21 cellular contexts compared by ENCODE assay signal in the genomic region with DNA sequence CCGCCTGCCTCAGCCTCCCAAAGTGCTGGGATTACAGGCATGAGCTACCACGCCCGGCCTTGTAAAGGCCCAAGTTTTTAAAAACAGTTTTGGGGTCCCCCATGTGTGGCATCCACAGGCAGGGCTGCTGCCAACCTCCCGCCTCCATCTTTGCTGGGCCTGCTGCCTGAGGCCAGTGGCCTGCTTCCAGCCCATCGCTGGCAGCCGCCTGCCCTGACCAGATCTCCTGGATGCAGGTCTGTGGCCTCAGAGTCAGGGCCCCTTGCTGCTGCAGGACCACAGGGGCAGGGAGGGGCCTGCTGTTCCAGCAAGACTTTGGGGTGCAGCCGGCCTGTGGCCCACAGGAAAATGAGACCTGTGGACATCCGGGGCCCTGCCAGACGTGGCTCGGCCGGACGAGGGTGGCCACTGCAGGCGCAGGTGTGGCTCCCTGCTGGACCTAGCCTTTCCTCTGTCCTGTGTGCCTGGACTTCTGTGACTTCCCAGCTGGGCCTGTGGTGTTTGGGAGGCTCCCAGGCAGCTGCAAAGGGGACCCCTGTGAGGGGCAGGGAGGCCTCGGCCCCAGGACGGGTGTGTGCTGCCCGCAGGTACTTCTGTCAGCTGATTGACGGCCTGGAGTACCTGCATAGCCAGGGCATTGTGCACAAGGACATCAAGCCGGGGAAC. TPM values are rescaled to one million over a fixed set of nuclear protein-coding genes. Genes with fewer than 3 reads are reported as not detected.
DNase-seq lines count a peak whose midpoint lies in the region; ATAC-seq, FAIRE-seq and TF ChIP-seq lines count a peak whose summit lies in the region.
"Had no signal": no experiment of that assay in that cellular context is flagged by ENCODE, and none has a peak within 500 bp of the region (broad histone marks: within the 10 kb centered on the region; RNA-seq: fewer than 3 reads in every experiment).

No MANE protein-coding gene starts in this region.

- no peak for ATAC-seq in HepG2
- ATAC-seq in right lobe of liver: no peak
- ATAC-seq in HG02571 (IDR thresholded peaks at IDR 0.05; ENCODE audit: unreplicated experiment): no peak

- H3K4me1 ChIP-seq in HepG2 (ENCODE audit: insufficient read depth, low read length): peaks cover 28% of the 10 kb centered on the region
- peaks cover 0 to 13% (median 3%) of the 10 kb centered on the region in 4 donors for H3K4me1 ChIP-seq in right lobe of liver
- H3K4me1 ChIP-seq in breast epithelium: peaks cover under 1 to 10% of the 10 kb centered on the region in 2 donors
- H3K4me1 ChIP-seq in smooth muscle cell (ENCODE audit: low read depth): no peaks in the 10 kb centered on the region

- no TSS peak for BruUV-seq in HepG2 (replicated peaks; lab: Mats Ljungman, UMichigan)

- no peak for FAIRE-seq in HepG2 (lab: Jason Lieb, UNC)
- FAIRE-seq: A204.1, GM18507, H54 had no signal

- TF ChIP-seq CTCF in HepG2 (CRISPR knock-in tag; IDR thresholded peaks at IDR 0.05): no peak
- no peak for TF ChIP-seq CTCF in right lobe of liver (IDR thresholded peaks at IDR 0.05)
- TF ChIP-seq CTCF in breast epithelium (IDR thresholded peaks at IDR 0.05): no peak
- TF ChIP-seq CTCF in smooth muscle cell (IDR thresholded peaks at IDR 0.05; ENCODE audit: borderline replicate concordance, insufficient read depth, poor library complexity, severe bottlenecking): no peak

- H3K27me3 ChIP-seq in HepG2 (ENCODE audit: control insufficient read depth in 1 of 2, insufficient read depth in 2 of 2, low read length in 2 of 2) (no peaks in the 10 kb centered on the region), right lobe of liver (no peaks in the 10 kb centered on the region), breast epithelium (no peaks in the 10 kb centered on the region), smooth muscle cell (ENCODE audit: low read depth) (no peaks in the 10 kb centered on the region)
- H3K27me3 ChIP-seq: BLaER1, MG63 had no signal

- WGBS in HepG2 (ENCODE audit: low lambda C conversion rate): 99% methylated on average over 7 of the region's 18 CpGs
- WGBS in right lobe of liver (ENCODE audit: insufficient coverage, low coverage, low lambda C conversion rate, missing lambda C conversion rate): 100% methylated on average over 2 of the region's 18 CpGs
- WGBS in smooth muscle cell (ENCODE audit: low lambda C conversion rate): 93% methylated on average over 18 of the region's 18 CpGs

- DNase-seq in HepG2 (ENCODE audit: low spot score) (no peak), right lobe of liver (no peak), cerebellar cortex (ENCODE audit: low spot score) (peak; percentile 39), breast epithelium (ENCODE audit: low spot score in 2 of 2) (no peak), smooth muscle cell (lab: John Stamatoyannopoulos, UW; ENCODE audit: unreplicated experiment) (no peak)
- DNase-seq: CD4-positive, CD25-positive, alpha-beta regulatory T cell; DMS153; DND-41; KBM-7; MG63; NCI-H1105 treated with DMSO at 0.1 percent for 48 hours; NCI-H2029; NCI-H446 treated with DMSO at 0.1 percent for 48 hours; NK-92 treated with Interleukin-12 subunit alpha and Interleukin-12 subunit beta, amount 100 ng/mL, for 24 hours; PC-9; RPMI8226 had no signal

- H3K9ac ChIP-seq in HepG2 (ENCODE audit: insufficient read depth, low read depth, low read length) (no peak overlapping the region), smooth muscle cell (ENCODE audit: low read depth) (no peak overlapping the region)

- H3K9me3 ChIP-seq in HepG2 (ENCODE audit: low read length) (no peaks in the 10 kb centered on the region), right lobe of liver (no peaks in the 10 kb centered on the region), breast epithelium (no peaks in the 10 kb centered on the region), smooth muscle cell (replicated peaks; ENCODE audit: low read depth) (no peaks in the 10 kb centered on the region)
- H3K9me3 ChIP-seq: BLaER1, MG63 had no signal

- no peaks in the 10 kb centered on the region for H3F3A ChIP-seq in smooth muscle cell (ENCODE audit: low read depth)

- H3K4me3 ChIP-seq in HepG2 (replicated peaks in 1 of 3; ENCODE audit: insufficient read depth in 1 of 3, low read depth in 2 of 3, low read length in 3 of 3) (no peak overlapping the region), right lobe of liver (no peak overlapping the region), breast epithelium (no peak overlapping the region), smooth muscle cell (no peak overlapping the region)
- H3K4me3 ChIP-seq: BLaER1, MG63, PC-9 had no signal

- no peak for TF ChIP-seq RAD21 in HepG2 (CRISPR knock-in tag; IDR thresholded peaks at IDR 0.05)

- intact Hi-C loops in HepG2 (cut with micrococcal nuclease; ENCODE audit: unreplicated experiment) (no loop called here), right lobe of liver (cut with DNase I) (no loop called here), breast epithelium (cut with DNase I; ENCODE audit: low total_unique reads) (loop anchor here (10.0 kb wide), 2 partner anchors 205 to 325 kb away; a partner anchor contains a TSS)

- no peak overlapping the region for H3K4me2 ChIP-seq in HepG2 (ENCODE audit: low read depth, low read length)
- no peak overlapping the region for H3K4me2 ChIP-seq in smooth muscle cell
- H3K4me2 ChIP-seq: BLaER1, PC-9 had no signal

- H3K36me3 ChIP-seq in HepG2 (replicated peaks in 1 of 2; ENCODE audit: control insufficient read depth in 1 of 2, insufficient read depth in 2 of 2, low read length in 2 of 2) (peaks cover 23 to 34% of the 10 kb centered on the region in 2 experiments; a peak in 4 of 5 replicates), right lobe of liver (peaks cover 0 to 35% (median 11%) of the 10 kb centered on the region in 4 donors), breast epithelium (no peaks in the 10 kb centered on the region), smooth muscle cell (ENCODE audit: low read depth) (no peaks in the 10 kb centered on the region)

- peaks cover 34% of the 10 kb centered on the region for H3K79me2 ChIP-seq in HepG2 (ENCODE audit: insufficient read depth, low read length)
- H3K79me2 ChIP-seq in smooth muscle cell (ENCODE audit: low read depth): peaks cover 55% of the 10 kb centered on the region

- POLR2A ChIA-PET in HepG2 (lab: Yijun Ruan, JAX): no interaction called here

- H3K27ac ChIP-seq in HepG2 (ENCODE audit: extremely low read length, insufficient read depth, low read length) (no peak overlapping the region), right lobe of liver (no peak overlapping the region), breast epithelium (no peak overlapping the region), smooth muscle cell (ENCODE audit: low read depth) (no peak overlapping the region)
- H3K27ac ChIP-seq: PC-9 had no signal

- in situ Hi-C loops in HepG2 (cut with HindIII; ENCODE audit: extremely low pct_ligation_motif_present, low pct_unique_long_range_greater_than_20kb): no loop called here

- H4K20me1 ChIP-seq in HepG2 (ENCODE audit: insufficient read depth, low read length) (peaks cover 23% of the 10 kb centered on the region), smooth muscle cell (ENCODE audit: low read depth) (peaks cover 76% of the 10 kb centered on the region)

- TF ChIP-seq POLR2A in HepG2 (IDR thresholded peaks at IDR 0.05; ENCODE audit: insufficient read depth in 1 of 2, low read depth in 2 of 2, low read length in 2 of 2) (no peak), right lobe of liver (IDR thresholded peaks at IDR 0.05) (no peak), breast epithelium (IDR thresholded peaks at IDR 0.05) (no peak)

- TF ChIP-seq EP300 in HepG2 (IDR thresholded peaks at IDR 0.05; ENCODE audit: low read depth in 2 of 2, low read length in 2 of 2) (no peak), HepG2 (CRISPR knock-in tag; IDR thresholded peaks at IDR 0.05; ENCODE audit: borderline replicate concordance) (no peak)

- H2AFZ ChIP-seq in HepG2 (ENCODE audit: low read length) (no peak overlapping the region), smooth muscle cell (ENCODE audit: low read depth) (no peak overlapping the region)
- H2AFZ ChIP-seq: PC-9 had no signal

- CTCF ChIA-PET in HepG2 (lab: Yijun Ruan, JAX; ENCODE audit: low intra/inter-chr PET ratio, low total read pairs): no interaction called here

RNA-seq across cellular contexts. Expression of a gene that starts 14.3 kb away (rescaled TPM):
- 28.4 and 43.6 TPM in 2 replicates for total RNA-seq in HepG2 (2016; rRNA removed; fragmentation: Illumina TruSeq; extraction: Trizol)
- 18.3 and 20.2 TPM in 2 replicates for total RNA-seq in HepG2 (2016; cell fraction: cytosol; rRNA removed; fragmentation: Illumina TruSeq; extraction: Trizol; ENCODE audit: low read depth)
- 23.3 and 42.4 TPM in 2 replicates for total RNA-seq in HepG2 (2016; cell fraction: insoluble cytoplasmic fraction; rRNA removed; fragmentation: Illumina TruSeq; extraction: Trizol)
- total RNA-seq in HepG2 (2016; cell fraction: membrane; rRNA removed; fragmentation: Illumina TruSeq; extraction: Trizol): 47.5 and 49.4 TPM in 2 replicates
- 33.1 and 35.0 TPM in 2 replicates for total RNA-seq in HepG2 (2016; cell fraction: nucleus; rRNA removed; fragmentation: Illumina TruSeq; extraction: Trizol)
- polyA plus RNA-seq in HepG2 (2011; rRNA removed): 27.5 and 40.8 TPM in 2 replicates
- polyA plus RNA-seq in HepG2 (2011; cell fraction: cytosol; rRNA removed): 31.3 and 45.7 TPM in 2 replicates
- polyA plus RNA-seq in HepG2 (2011; cell fraction: nucleus; rRNA removed): 143 and 178 TPM in 2 replicates
- 38.3 and 41.3 TPM in 2 replicates for polyA plus RNA-seq in HepG2 (2012)
- polyA plus RNA-seq in HepG2 (2016; cell fraction: cytosol; fragmentation: Illumina TruSeq; extraction: Trizol; ENCODE audit: low read depth): 12.4 and 14.0 TPM in 2 replicates
- polyA plus RNA-seq in HepG2 (2016; cell fraction: insoluble cytoplasmic fraction; fragmentation: Illumina TruSeq; extraction: Trizol; ENCODE audit: low read depth): 24.8 and 28.5 TPM in 2 replicates
- 31.5 and 34.3 TPM in 2 replicates for polyA plus RNA-seq in HepG2 (2016; cell fraction: membrane; fragmentation: Illumina TruSeq; extraction: Trizol; ENCODE audit: low read depth)
- polyA plus RNA-seq in HepG2 (2016; cell fraction: nucleus; fragmentation: Illumina TruSeq; extraction: Trizol; ENCODE audit: insufficient read depth, low read depth): 76.9 and 78.9 TPM in 2 replicates
- 2.2 and 54.9 TPM in 2 replicates for polyA minus RNA-seq in HepG2 (2011; rRNA and poly(A)+ RNA removed; ENCODE audit: low replicate concordance)
- polyA minus RNA-seq in HepG2 (2011; cell fraction: cytosol; rRNA and poly(A)+ RNA removed): 24.1 and 27.3 TPM in 2 replicates
- polyA minus RNA-seq in HepG2 (2011; cell fraction: nucleus; rRNA and poly(A)+ RNA removed): 21.8 and 30.2 TPM in 2 replicates
- 10 to 100 TPM; 23.8 to 34.0 (median 29.5) TPM for total RNA-seq in right lobe of liver
- 10 to 100 TPM; 32.8 to 55.0 (median 52.1) TPM for total RNA-seq in breast epithelium
- total RNA-seq in smooth muscle cell: 23.6 and 29.3 TPM in 2 replicates
- 62.3 and 79.7 TPM in 2 replicates for polyA plus RNA-seq in smooth muscle cell

RNA-seq across cellular contexts. Expression of a gene that starts 17.9 kb away (rescaled TPM):
- total RNA-seq in HepG2 (2016; rRNA removed; fragmentation: Illumina TruSeq; extraction: Trizol) (0.27 and 1.2 TPM in 2 replicates), right lobe of liver (under 1 TPM; 0.15 to 0.62 (median 0.31) TPM), breast epithelium (1 to 10 TPM in 1 of 3 donors, under 1 TPM in 1, not detected in 1; 0.98 to 4.8 TPM), smooth muscle cell (1.7 and 2.7 TPM in 2 replicates)
- total RNA-seq in HepG2 (2016; cell fraction: cytosol; rRNA removed; fragmentation: Illumina TruSeq; extraction: Trizol; ENCODE audit: low read depth): 1.1 and 1.3 TPM in 2 replicates
- total RNA-seq in HepG2 (2016; cell fraction: insoluble cytoplasmic fraction; rRNA removed; fragmentation: Illumina TruSeq; extraction: Trizol): 0.82 and 1.8 TPM in 2 replicates
- total RNA-seq in HepG2 (2016; cell fraction: membrane; rRNA removed; fragmentation: Illumina TruSeq; extraction: Trizol): 1.1 and 1.8 TPM in 2 replicates
- 0.88 and 1.8 TPM in 2 replicates for total RNA-seq in HepG2 (2016; cell fraction: nucleus; rRNA removed; fragmentation: Illumina TruSeq; extraction: Trizol)
- polyA plus RNA-seq in HepG2 (2011; rRNA removed) (1.4 and 2.8 TPM in 2 replicates), smooth muscle cell (10.2 and 10.5 TPM in 2 replicates)
- 1.0 and 2.2 TPM in 2 replicates for polyA plus RNA-seq in HepG2 (2011; cell fraction: cytosol; rRNA removed)
- polyA plus RNA-seq in HepG2 (2011; cell fraction: nucleus; rRNA removed): 12.5 TPM in 2 replicates
- polyA plus RNA-seq in HepG2 (2012): 1.1 and 1.9 TPM in 2 replicates
- polyA plus RNA-seq in HepG2 (2016; cell fraction: cytosol; fragmentation: Illumina TruSeq; extraction: Trizol; ENCODE audit: low read depth): 0.58 and 0.73 TPM in 2 replicates
- 0.82 and 1.5 TPM in 2 replicates for polyA plus RNA-seq in HepG2 (2016; cell fraction: insoluble cytoplasmic fraction; fragmentation: Illumina TruSeq; extraction: Trizol; ENCODE audit: low read depth)
- polyA plus RNA-seq in HepG2 (2016; cell fraction: membrane; fragmentation: Illumina TruSeq; extraction: Trizol; ENCODE audit: low read depth): 2.0 and 2.4 TPM in 2 replicates
- polyA plus RNA-seq in HepG2 (2016; cell fraction: nucleus; fragmentation: Illumina TruSeq; extraction: Trizol; ENCODE audit: insufficient read depth, low read depth): 6.5 and 7.2 TPM in 2 replicates
- 0.21 and 2.3 TPM in 2 replicates for polyA minus RNA-seq in HepG2 (2011; rRNA and poly(A)+ RNA removed; ENCODE audit: low replicate concordance)
- 1.3 and 1.7 TPM in 2 replicates for polyA minus RNA-seq in HepG2 (2011; cell fraction: cytosol; rRNA and poly(A)+ RNA removed)
- 0.90 and 2.0 TPM in 2 replicates for polyA minus RNA-seq in HepG2 (2011; cell fraction: nucleus; rRNA and poly(A)+ RNA removed)
- polyA plus RNA-seq: CD4-positive, CD25-positive, alpha-beta regulatory T cell had no signal

RNA-seq across cellular contexts. Expression of a gene that starts 21.6 kb away (rescaled TPM):
- total RNA-seq in HepG2 (2016; rRNA removed; fragmentation: Illumina TruSeq; extraction: Trizol): 78.7 and 88.0 TPM in 2 replicates
- total RNA-seq in HepG2 (2016; cell fraction: cytosol; rRNA removed; fragmentation: Illumina TruSeq; extraction: Trizol; ENCODE audit: low read depth): 72.7 and 79.4 TPM in 2 replicates
- 80.1 and 93.1 TPM in 2 replicates for total RNA-seq in HepG2 (2016; cell fraction: insoluble cytoplasmic fraction; rRNA removed; fragmentation: Illumina TruSeq; extraction: Trizol)
- 72.8 and 84.2 TPM in 2 replicates for total RNA-seq in HepG2 (2016; cell fraction: membrane; rRNA removed; fragmentation: Illumina TruSeq; extraction: Trizol)
- 40.6 and 53.8 TPM in 2 replicates for total RNA-seq in HepG2 (2016; cell fraction: nucleus; rRNA removed; fragmentation: Illumina TruSeq; extraction: Trizol)
- 39.4 and 49.3 TPM in 2 replicates for polyA plus RNA-seq in HepG2 (2011; rRNA removed)
- 61.0 and 112 TPM in 2 replicates for polyA plus RNA-seq in HepG2 (2011; cell fraction: cytosol; rRNA removed)
- 105 and 111 TPM in 2 replicates for polyA plus RNA-seq in HepG2 (2011; cell fraction: nucleus; rRNA removed)
- 67.0 and 70.9 TPM in 2 replicates for polyA plus RNA-seq in HepG2 (2012)
- 126 and 135 TPM in 2 replicates for polyA plus RNA-seq in HepG2 (2016; cell fraction: cytosol; fragmentation: Illumina TruSeq; extraction: Trizol; ENCODE audit: low read depth)
- polyA plus RNA-seq in HepG2 (2016; cell fraction: insoluble cytoplasmic fraction; fragmentation: Illumina TruSeq; extraction: Trizol; ENCODE audit: low read depth): 131 and 155 TPM in 2 replicates
- polyA plus RNA-seq in HepG2 (2016; cell fraction: membrane; fragmentation: Illumina TruSeq; extraction: Trizol; ENCODE audit: low read depth): 112 and 121 TPM in 2 replicates
- polyA plus RNA-seq in HepG2 (2016; cell fraction: nucleus; fragmentation: Illumina TruSeq; extraction: Trizol; ENCODE audit: insufficient read depth, low read depth): 129 and 134 TPM in 2 replicates
- 60.5 and 86.6 TPM in 2 replicates for polyA minus RNA-seq in HepG2 (2011; rRNA and poly(A)+ RNA removed; ENCODE audit: low replicate concordance)
- polyA minus RNA-seq in HepG2 (2011; cell fraction: cytosol; rRNA and poly(A)+ RNA removed): 53.6 and 68.0 TPM in 2 replicates
- 14.7 and 18.9 TPM in 2 replicates for polyA minus RNA-seq in HepG2 (2011; cell fraction: nucleus; rRNA and poly(A)+ RNA removed)
- total RNA-seq in right lobe of liver: 100 to 1,000 TPM in 5 of 6 experiments, 10 to 100 TPM in 1; 98.1 to 240 (median 137) TPM
- total RNA-seq in breast epithelium: 10 to 100 TPM; 47.6 to 64.9 (median 61.3) TPM
- total RNA-seq in smooth muscle cell: 29.1 and 68.8 TPM in 2 replicates
- 265 and 272 TPM in 2 replicates for polyA plus RNA-seq in smooth muscle cell

RNA-seq across cellular contexts. Expression of a gene that starts 28.5 kb away (rescaled TPM):
- 8.4 and 10.7 TPM in 2 replicates for total RNA-seq in HepG2 (2016; rRNA removed; fragmentation: Illumina TruSeq; extraction: Trizol)
- total RNA-seq in HepG2 (2016; cell fraction: cytosol; rRNA removed; fragmentation: Illumina TruSeq; extraction: Trizol; ENCODE audit: low read depth): 6.5 and 7.9 TPM in 2 replicates
- total RNA-seq in HepG2 (2016; cell fraction: insoluble cytoplasmic fraction; rRNA removed; fragmentation: Illumina TruSeq; extraction: Trizol): 8.9 and 11.0 TPM in 2 replicates
- 14.1 and 14.8 TPM in 2 replicates for total RNA-seq in HepG2 (2016; cell fraction: membrane; rRNA removed; fragmentation: Illumina TruSeq; extraction: Trizol)
- total RNA-seq in HepG2 (2016; cell fraction: nucleus; rRNA removed; fragmentation: Illumina TruSeq; extraction: Trizol): 17.3 and 19.0 TPM in 2 replicates
- polyA plus RNA-seq in HepG2 (2011; rRNA removed): 18.0 and 19.6 TPM in 2 replicates
- 14.8 and 17.8 TPM in 2 replicates for polyA plus RNA-seq in HepG2 (2011; cell fraction: cytosol; rRNA removed)
- polyA plus RNA-seq in HepG2 (2011; cell fraction: nucleus; rRNA removed): 116 and 135 TPM in 2 replicates
- polyA plus RNA-seq in HepG2 (2012): 27.5 and 28.1 TPM in 2 replicates
- polyA plus RNA-seq in HepG2 (2016; cell fraction: cytosol; fragmentation: Illumina TruSeq; extraction: Trizol; ENCODE audit: low read depth): 2.7 and 3.3 TPM in 2 replicates
- 30.9 and 43.0 TPM in 2 replicates for polyA plus RNA-seq in HepG2 (2016; cell fraction: insoluble cytoplasmic fraction; fragmentation: Illumina TruSeq; extraction: Trizol; ENCODE audit: low read depth)
- polyA plus RNA-seq in HepG2 (2016; cell fraction: membrane; fragmentation: Illumina TruSeq; extraction: Trizol; ENCODE audit: low read depth): 10.2 and 10.3 TPM in 2 replicates
- 76.5 and 77.9 TPM in 2 replicates for polyA plus RNA-seq in HepG2 (2016; cell fraction: nucleus; fragmentation: Illumina TruSeq; extraction: Trizol; ENCODE audit: insufficient read depth, low read depth)
- 14.0 and 39.5 TPM in 2 replicates for polyA minus RNA-seq in HepG2 (2011; rRNA and poly(A)+ RNA removed; ENCODE audit: low replicate concordance)
- 42.7 and 47.0 TPM in 2 replicates for polyA minus RNA-seq in HepG2 (2011; cell fraction: cytosol; rRNA and poly(A)+ RNA removed)
- 36.8 and 48.0 TPM in 2 replicates for polyA minus RNA-seq in HepG2 (2011; cell fraction: nucleus; rRNA and poly(A)+ RNA removed)
- total RNA-seq in right lobe of liver: 10 to 100 TPM; 22.3 to 55.1 (median 29.3) TPM
- total RNA-seq in breast epithelium: 10 to 100 TPM; 13.8 to 28.5 (median 22.4) TPM
- total RNA-seq in smooth muscle cell: 25.0 and 58.5 TPM in 2 replicates
- polyA plus RNA-seq in smooth muscle cell: 65.3 and 70.6 TPM in 2 replicates

RNA-seq across cellular contexts. Expression of a gene that starts 45.9 kb away (rescaled TPM):
- 5.8 and 10.4 TPM in 2 replicates for total RNA-seq in HepG2 (2016; rRNA removed; fragmentation: Illumina TruSeq; extraction: Trizol)
- total RNA-seq in HepG2 (2016; cell fraction: cytosol; rRNA removed; fragmentation: Illumina TruSeq; extraction: Trizol; ENCODE audit: low read depth): 3.3 and 3.8 TPM in 2 replicates
- total RNA-seq in HepG2 (2016; cell fraction: insoluble cytoplasmic fraction; rRNA removed; fragmentation: Illumina TruSeq; extraction: Trizol): 6.5 and 12.4 TPM in 2 replicates
- total RNA-seq in HepG2 (2016; cell fraction: membrane; rRNA removed; fragmentation: Illumina TruSeq; extraction: Trizol): 7.7 and 8.1 TPM in 2 replicates
- total RNA-seq in HepG2 (2016; cell fraction: nucleus; rRNA removed; fragmentation: Illumina TruSeq; extraction: Trizol): 10.4 and 12.1 TPM in 2 replicates
- 8.6 and 10.8 TPM in 2 replicates for polyA plus RNA-seq in HepG2 (2011; rRNA removed)
- 4.1 and 8.0 TPM in 2 replicates for polyA plus RNA-seq in HepG2 (2011; cell fraction: cytosol; rRNA removed)
- 53.6 and 82.3 TPM in 2 replicates for polyA plus RNA-seq in HepG2 (2011; cell fraction: nucleus; rRNA removed)
- 10.8 and 11.3 TPM in 2 replicates for polyA plus RNA-seq in HepG2 (2012)
- 1.0 and 1.1 TPM in 2 replicates for polyA plus RNA-seq in HepG2 (2016; cell fraction: cytosol; fragmentation: Illumina TruSeq; extraction: Trizol; ENCODE audit: low read depth)
- polyA plus RNA-seq in HepG2 (2016; cell fraction: insoluble cytoplasmic fraction; fragmentation: Illumina TruSeq; extraction: Trizol; ENCODE audit: low read depth): 6.7 and 7.7 TPM in 2 replicates
- polyA plus RNA-seq in HepG2 (2016; cell fraction: membrane; fragmentation: Illumina TruSeq; extraction: Trizol; ENCODE audit: low read depth): 2.8 and 3.4 TPM in 2 replicates
- polyA plus RNA-seq in HepG2 (2016; cell fraction: nucleus; fragmentation: Illumina TruSeq; extraction: Trizol; ENCODE audit: insufficient read depth, low read depth): 33.1 and 36.3 TPM in 2 replicates
- 21.5 and 30.2 TPM in 2 replicates for polyA minus RNA-seq in HepG2 (2011; rRNA and poly(A)+ RNA removed; ENCODE audit: low replicate concordance)
- polyA minus RNA-seq in HepG2 (2011; cell fraction: cytosol; rRNA and poly(A)+ RNA removed): 9.8 and 12.0 TPM in 2 replicates
- polyA minus RNA-seq in HepG2 (2011; cell fraction: nucleus; rRNA and poly(A)+ RNA removed): 13.0 and 13.4 TPM in 2 replicates
- total RNA-seq in right lobe of liver: 10 to 100 TPM; 21.5 to 54.4 (median 25.5) TPM
- total RNA-seq in breast epithelium: 10 to 100 TPM; 15.4 to 63.3 (median 43.9) TPM
- 16.4 and 18.1 TPM in 2 replicates for total RNA-seq in smooth muscle cell
- polyA plus RNA-seq in smooth muscle cell: 17.6 and 20.9 TPM in 2 replicates
